17 cellular contexts compared by ENCODE assay signal in the genomic region with DNA sequence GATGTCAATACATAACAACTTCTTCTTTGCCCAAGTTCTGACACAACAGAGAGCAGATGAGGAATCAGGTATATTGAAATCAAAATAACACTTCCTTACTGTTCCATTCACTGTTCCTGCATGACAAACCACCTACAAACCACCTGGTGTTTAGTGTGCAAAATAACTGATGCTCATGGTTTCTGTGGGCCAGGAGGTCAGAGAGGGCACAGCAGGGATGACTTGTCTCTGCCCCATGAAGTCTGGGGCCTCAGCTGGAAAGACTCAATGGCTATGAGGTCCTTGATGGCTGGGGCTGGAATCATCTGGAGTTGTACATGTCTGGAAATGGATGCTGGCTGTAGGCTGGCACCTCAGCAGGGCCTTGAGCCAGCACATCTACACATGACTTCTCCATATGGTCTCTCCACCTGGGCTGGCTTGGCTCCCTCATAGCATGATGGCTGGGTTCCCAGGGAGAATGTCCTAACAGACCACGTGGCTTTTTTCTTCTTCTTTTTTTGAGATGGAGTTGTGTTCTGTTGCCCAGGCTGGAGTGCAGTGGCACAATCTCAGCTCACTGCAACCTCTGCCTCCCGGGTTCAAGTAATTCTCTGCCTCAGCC. TPM values are rescaled to one million over a fixed set of nuclear protein-coding genes. Genes with fewer than 3 reads are reported as not detected.
DNase-seq lines count a peak whose midpoint lies in the region; ATAC-seq and TF ChIP-seq lines count a peak whose summit lies in the region.
"Had no signal": no experiment of that assay in that cellular context is flagged by ENCODE, and none has a peak within 500 bp of the region (broad histone marks: within the 10 kb centered on the region; RNA-seq: fewer than 3 reads in every experiment).

No MANE protein-coding gene starts in this region.

- H3K9me3 ChIP-seq in right cardiac atrium (ENCODE audit: control insufficient read depth, low read length) (no peaks in the 10 kb centered on the region), stomach (no peaks in the 10 kb centered on the region), esophagus squamous epithelium (no peaks in the 10 kb centered on the region), uterus (no peaks in the 10 kb centered on the region)
- H3K9me3 ChIP-seq: ovary had no signal

- 50% methylated on average over 2 of the region's 2 CpGs for WGBS in right cardiac atrium
- 45 to 63% (median 50%) methylated on average over 2 of the region's 2 CpGs for WGBS in stomach, 5 donors
- 20 to 23% methylated on average over 2 of the region's 2 CpGs for WGBS in esophagus squamous epithelium, 2 donors

- H3K27me3 ChIP-seq in right cardiac atrium (ENCODE audit: control insufficient read depth, insufficient read depth): no peaks in the 10 kb centered on the region
- H3K27me3 ChIP-seq in stomach: no peaks in the 10 kb centered on the region
- H3K27me3 ChIP-seq in esophagus squamous epithelium: no peaks in the 10 kb centered on the region
- no peaks in the 10 kb centered on the region for H3K27me3 ChIP-seq in uterus
- H3K27me3 ChIP-seq: ovary had no signal

- no peaks in the 10 kb centered on the region for H3K36me3 ChIP-seq in stomach
- H3K36me3 ChIP-seq in esophagus squamous epithelium: no peaks in the 10 kb centered on the region
- no peaks in the 10 kb centered on the region for H3K36me3 ChIP-seq in uterus
- H3K36me3 ChIP-seq: ovary had no signal

- no peaks in the 10 kb centered on the region for H3K4me1 ChIP-seq in right cardiac atrium (ENCODE audit: control insufficient read depth, insufficient read depth, low read length)
- no peaks in the 10 kb centered on the region for H3K4me1 ChIP-seq in stomach
- no peaks in the 10 kb centered on the region for H3K4me1 ChIP-seq in esophagus squamous epithelium
- H3K4me1 ChIP-seq in uterus: no peaks in the 10 kb centered on the region

- TF ChIP-seq EP300 in stomach (IDR thresholded peaks at IDR 0.05): no peak

- DNase-seq in left ventricle myocardium superior: no peak
- DNase-seq in right cardiac atrium: no peak
- peak; percentile 71 for DNase-seq in NCI-H2196 treated with DMSO at 0.1 percent for 48 hours (lab: John Stamatoyannopoulos, UW; ENCODE audit: unreplicated experiment)
- peak; percentile 87 for DNase-seq in cerebellum (ENCODE audit: low spot score)
- DNase-seq in stomach: peak; percentile 91
- no peak for DNase-seq in esophagus squamous epithelium (lab: John Stamatoyannopoulos, UW)
- no peak for DNase-seq in uterus
- no peak for DNase-seq in inferior parietal cortex (ENCODE audit: extremely low spot score)
- DNase-seq: activated CD8-positive, alpha-beta memory T cell treated with anti-CD3 and anti-CD28 coated beads, Interleukin-2, amount 50 U/mL, for 4 hours; activated naive CD8-positive, alpha-beta T cell treated with anti-CD3 and anti-CD28 coated beads, Interleukin-2, amount 10 ng/mL, durations not matched to agents 7 days and 5 days; GM23248; NCI-H187; ovary had no signal

- H3K27ac ChIP-seq in right cardiac atrium (ENCODE audit: low read length) (no peak overlapping the region), stomach (no peak overlapping the region), esophagus squamous epithelium (no peak overlapping the region), uterus (no peak overlapping the region)
- H3K27ac ChIP-seq: GM23248, ovary, SK-N-MC had no signal

- H3K4me3 ChIP-seq in right cardiac atrium (ENCODE audit: low read length) (no peak overlapping the region), stomach (no peak overlapping the region), esophagus squamous epithelium (no peak overlapping the region), uterus (no peak overlapping the region)
- H3K4me3 ChIP-seq: GM23248, ovary, SK-N-MC, smooth muscle cell had no signal

- ATAC-seq in left ventricle myocardium superior (peak; percentile 11), right cardiac atrium (no peak)
- ATAC-seq: WTC11 had no signal

- intact Hi-C loops in left ventricle myocardium superior (cut with micrococcal nuclease) (no loop called here), right cardiac atrium (cut with DNase I) (no loop called here), stomach (cut with DNase I; ENCODE audit: low total_unique reads) (no loop called here), esophagus squamous epithelium (cut with DNase I) (no loop called here), uterus (cut with DNase I; ENCODE audit: low total_unique reads) (no loop called here)

- TF ChIP-seq POLR2A in stomach (IDR thresholded peaks at IDR 0.05) (no peak), esophagus squamous epithelium (IDR thresholded peaks at IDR 0.05) (no peak), uterus (IDR thresholded peaks at IDR 0.05) (no peak)

- TF ChIP-seq CTCF in stomach (IDR thresholded peaks at IDR 0.05): no peak
- no peak for TF ChIP-seq CTCF in esophagus squamous epithelium (IDR thresholded peaks at IDR 0.05)
- no peak for TF ChIP-seq CTCF in uterus (IDR thresholded peaks at IDR 0.05)

RNA-seq across cellular contexts. Expression of gene COX4I2, which starts 7.4 kb away (rescaled TPM):
- total RNA-seq in left ventricle myocardium superior (10.1 TPM), right cardiac atrium (10 to 100 TPM in 1 of 4 donors, 1 to 10 TPM in 3; 3.1 to 13.2 (median 9.0) TPM), cerebellum (not detected), stomach (1 to 10 TPM in 2 of 5 donors, not detected in 3; 1.8 to 4.2 TPM), esophagus squamous epithelium (1 to 10 TPM in 2 of 4 donors, under 1 TPM in 1, not detected in 1; 0.83 to 3.1 (median 2.6) TPM), uterus (1 to 10 TPM in 2 of 4 donors, not detected in 2; 5.1 to 8.4 TPM)
- polyA plus RNA-seq in right cardiac atrium (29.5 TPM), stomach (1 to 10 TPM; 1.8 to 6.7 (median 4.8) TPM)
- total RNA-seq: activated naive CD8-positive, alpha-beta T cell treated with anti-CD3 and anti-CD28 coated beads, Interleukin-2, amount 10 ng/mL, durations not matched to agents 7 days and 5 days; endothelial cell of umbilical vein; GM23248; smooth muscle cell; WTC11 had no signal
- polyA plus RNA-seq: endothelial cell of umbilical vein, GM23248 had no signal

RNA-seq across cellular contexts. Expression of gene ID1, which starts 25.2 kb away (rescaled TPM):
- total RNA-seq in left ventricle myocardium superior (99.2 TPM), right cardiac atrium (100 to 1,000 TPM; 122 to 188 (median 134) TPM), cerebellum (73.1 TPM), stomach (100 to 1,000 TPM; 315 to 475 (median 378) TPM), esophagus squamous epithelium (100 to 1,000 TPM; 422 to 839 (median 555) TPM), uterus (100 to 1,000 TPM; 364 to 646 (median 505) TPM)
- polyA plus RNA-seq in right cardiac atrium (273 TPM), stomach (100 to 1,000 TPM; 168 to 585 (median 350) TPM)

Comparison
In these comparisons a context has a peak if more than half of its experiments do, and no peak if none do; other contexts are left out.
1. DNase-seq: peak in NCI-H2196 treated with DMSO at 0.1 percent for 48 hours (single experiment), cerebellum (single experiment) and stomach (single experiment); none in left ventricle myocardium superior (single experiment), right cardiac atrium (0 of 3), esophagus squamous epithelium (single experiment), uterus (0 of 2) and inferior parietal cortex (single experiment).